Comparison of ENCODE assay signal across 1 cellular context in genomic region chr6:14743465-14744211, GRCh38.
TF ChIP-seq lines count a peak whose summit lies in the region.

No MANE protein-coding gene starts in this region.

TF ChIP-seq in K562, 482 proteins besides CTCF, POLR2A, EP300 and RAD21 (continued from another document):
- TF ChIP-seq ZMIZ1 (IDR thresholded peaks at IDR 0.05; ENCODE audit: low read depth in 2 of 2, low read length in 2 of 2), result no peak
- no peak for TF ChIP-seq HDGF (IDR thresholded peaks at IDR 0.05)
- no peak for TF ChIP-seq GTF3C2 (IDR thresholded peaks at IDR 0.05; ENCODE audit: borderline replicate concordance, extremely low read depth, insufficient read length)
- 0 out of 4 replicates have a peak, but pooled peaks of 1 of the 2 experiments have one; percentile 23 for TF ChIP-seq FOXK2 (conservative IDR thresholded peaks at IDR 0.05 in 1 of 2, IDR thresholded peaks at IDR 0.05 in 1 of 2; ENCODE audit: low read depth in 2 of 2)
- no peak for TF ChIP-seq SIRT6 (IDR thresholded peaks at IDR 0.05; ENCODE audit: low read depth, low read length)
- TF ChIP-seq, protein P1, sequence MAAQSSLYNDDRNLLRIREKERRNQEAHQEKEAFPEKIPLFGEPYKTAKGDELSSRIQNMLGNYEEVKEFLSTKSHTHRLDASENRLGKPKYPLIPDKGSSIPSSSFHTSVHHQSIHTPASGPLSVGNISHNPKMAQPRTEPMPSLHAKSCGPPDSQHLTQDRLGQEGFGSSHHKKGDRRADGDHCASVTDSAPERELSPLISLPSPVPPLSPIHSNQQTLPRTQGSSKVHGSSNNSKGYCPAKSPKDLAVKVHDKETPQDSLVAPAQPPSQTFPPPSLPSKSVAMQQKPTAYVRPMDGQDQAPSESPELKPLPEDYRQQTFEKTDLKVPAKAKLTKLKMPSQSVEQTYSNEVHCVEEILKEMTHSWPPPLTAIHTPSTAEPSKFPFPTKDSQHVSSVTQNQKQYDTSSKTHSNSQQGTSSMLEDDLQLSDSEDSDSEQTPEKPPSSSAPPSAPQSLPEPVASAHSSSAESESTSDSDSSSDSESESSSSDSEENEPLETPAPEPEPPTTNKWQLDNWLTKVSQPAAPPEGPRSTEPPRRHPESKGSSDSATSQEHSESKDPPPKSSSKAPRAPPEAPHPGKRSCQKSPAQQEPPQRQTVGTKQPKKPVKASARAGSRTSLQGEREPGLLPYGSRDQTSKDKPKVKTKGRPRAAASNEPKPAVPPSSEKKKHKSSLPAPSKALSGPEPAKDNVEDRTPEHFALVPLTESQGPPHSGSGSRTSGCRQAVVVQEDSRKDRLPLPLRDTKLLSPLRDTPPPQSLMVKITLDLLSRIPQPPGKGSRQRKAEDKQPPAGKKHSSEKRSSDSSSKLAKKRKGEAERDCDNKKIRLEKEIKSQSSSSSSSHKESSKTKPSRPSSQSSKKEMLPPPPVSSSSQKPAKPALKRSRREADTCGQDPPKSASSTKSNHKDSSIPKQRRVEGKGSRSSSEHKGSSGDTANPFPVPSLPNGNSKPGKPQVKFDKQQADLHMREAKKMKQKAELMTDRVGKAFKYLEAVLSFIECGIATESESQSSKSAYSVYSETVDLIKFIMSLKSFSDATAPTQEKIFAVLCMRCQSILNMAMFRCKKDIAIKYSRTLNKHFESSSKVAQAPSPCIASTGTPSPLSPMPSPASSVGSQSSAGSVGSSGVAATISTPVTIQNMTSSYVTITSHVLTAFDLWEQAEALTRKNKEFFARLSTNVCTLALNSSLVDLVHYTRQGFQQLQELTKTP (IDR thresholded peaks at IDR 0.05; ENCODE audit: low read depth in 1 of 2, partially characterized antibody in 2 of 2), result peak in 1 of 2 experiments; percentile 59
- no peak for TF ChIP-seq ZNF75A (CRISPR knock-in tag; IDR thresholded peaks at IDR 0.05)
- TF ChIP-seq, protein P2, sequence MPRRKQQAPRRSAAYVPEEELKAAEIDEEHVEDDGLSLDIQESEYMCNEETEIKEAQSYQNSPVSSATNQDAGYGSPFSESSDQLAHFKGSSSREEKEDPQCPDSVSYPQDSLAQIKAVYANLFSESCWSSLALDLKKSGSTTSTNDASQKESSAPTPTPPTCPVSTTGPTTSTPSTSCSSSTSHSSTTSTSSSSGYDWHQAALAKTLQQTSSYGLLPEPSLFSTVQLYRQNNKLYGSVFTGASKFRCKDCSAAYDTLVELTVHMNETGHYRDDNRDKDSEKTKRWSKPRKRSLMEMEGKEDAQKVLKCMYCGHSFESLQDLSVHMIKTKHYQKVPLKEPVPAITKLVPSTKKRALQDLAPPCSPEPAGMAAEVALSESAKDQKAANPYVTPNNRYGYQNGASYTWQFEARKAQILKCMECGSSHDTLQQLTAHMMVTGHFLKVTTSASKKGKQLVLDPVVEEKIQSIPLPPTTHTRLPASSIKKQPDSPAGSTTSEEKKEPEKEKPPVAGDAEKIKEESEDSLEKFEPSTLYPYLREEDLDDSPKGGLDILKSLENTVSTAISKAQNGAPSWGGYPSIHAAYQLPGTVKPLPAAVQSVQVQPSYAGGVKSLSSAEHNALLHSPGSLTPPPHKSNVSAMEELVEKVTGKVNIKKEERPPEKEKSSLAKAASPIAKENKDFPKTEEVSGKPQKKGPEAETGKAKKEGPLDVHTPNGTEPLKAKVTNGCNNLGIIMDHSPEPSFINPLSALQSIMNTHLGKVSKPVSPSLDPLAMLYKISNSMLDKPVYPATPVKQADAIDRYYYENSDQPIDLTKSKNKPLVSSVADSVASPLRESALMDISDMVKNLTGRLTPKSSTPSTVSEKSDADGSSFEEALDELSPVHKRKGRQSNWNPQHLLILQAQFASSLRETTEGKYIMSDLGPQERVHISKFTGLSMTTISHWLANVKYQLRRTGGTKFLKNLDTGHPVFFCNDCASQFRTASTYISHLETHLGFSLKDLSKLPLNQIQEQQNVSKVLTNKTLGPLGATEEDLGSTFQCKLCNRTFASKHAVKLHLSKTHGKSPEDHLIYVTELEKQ (CRISPR knock-in tag; IDR thresholded peaks at IDR 0.05), result no peak
- TF ChIP-seq HEY1 (CRISPR knock-in tag; IDR thresholded peaks at IDR 0.05; ENCODE audit: borderline replicate concordance), result no peak
- no peak for TF ChIP-seq ZNF24 (IDR thresholded peaks at IDR 0.05)
- no peak for TF ChIP-seq ZFPM2 (CRISPR knock-in tag; IDR thresholded peaks at IDR 0.05)
- no peak for TF ChIP-seq TARDBP (IDR thresholded peaks at IDR 0.05)
- TF ChIP-seq NR2C2 (CRISPR knock-in tag; IDR thresholded peaks at IDR 0.05), result no peak
- peak; percentile 44 for TF ChIP-seq NR2C2 (tag; IDR thresholded peaks at IDR 0.05)
- no peak for TF ChIP-seq BCOR (IDR thresholded peaks at IDR 0.05)
- no peak for TF ChIP-seq PYGO2 (tag; IDR thresholded peaks at IDR 0.05)
- no peak for TF ChIP-seq CBFB (CRISPR knock-in tag; IDR thresholded peaks at IDR 0.05)
- TF ChIP-seq CREBBP (IDR thresholded peaks at IDR 0.05; ENCODE audit: low read depth, low read length), result no peak
- no peak for TF ChIP-seq CBX8 (IDR thresholded peaks at IDR 0.05; ENCODE audit: borderline replicate concordance, extremely low read depth, low read depth, low read length, poor library complexity, severe bottlenecking)
- no peak for TF ChIP-seq HIVEP1 (CRISPR knock-in tag; IDR thresholded peaks at IDR 0.05)
- TF ChIP-seq NCOR1 (IDR thresholded peaks at IDR 0.05), result no peak
- TF ChIP-seq ZNF3 (CRISPR knock-in tag; IDR thresholded peaks at IDR 0.05), result no peak
- TF ChIP-seq IRF1 (CRISPR knock-in tag; IDR thresholded peaks at IDR 0.05; ENCODE audit: borderline replicate concordance), result no peak
- TF ChIP-seq ZNF639 (CRISPR knock-in tag; conservative IDR thresholded peaks at IDR 0.05 in 1 of 2, IDR thresholded peaks at IDR 0.05 in 1 of 2), result no peak
- TF ChIP-seq ZNF586 (CRISPR knock-in tag; conservative IDR thresholded peaks at IDR 0.05), result no peak
- no peak for TF ChIP-seq FOXM1 (IDR thresholded peaks at IDR 0.05; ENCODE audit: low read depth)
- TF ChIP-seq FOXM1 (CRISPR knock-in tag; IDR thresholded peaks at IDR 0.05; ENCODE audit: low read depth), result no peak
- TF ChIP-seq GATAD2B (IDR thresholded peaks at IDR 0.05; ENCODE audit: borderline replicate concordance), result 0 out of 2 replicates have a peak, but pooled peaks have one; percentile 15
- TF ChIP-seq TAF9B (IDR thresholded peaks at IDR 0.05; ENCODE audit: partially characterized antibody), result peak; percentile 57
- TF ChIP-seq NRF1 (conservative IDR thresholded peaks at IDR 0.05 in 1 of 2, IDR thresholded peaks at IDR 0.05 in 1 of 2), result peak; percentile 58 to 64; a peak in 3 of 4 replicates
- TF ChIP-seq, protein P3, sequence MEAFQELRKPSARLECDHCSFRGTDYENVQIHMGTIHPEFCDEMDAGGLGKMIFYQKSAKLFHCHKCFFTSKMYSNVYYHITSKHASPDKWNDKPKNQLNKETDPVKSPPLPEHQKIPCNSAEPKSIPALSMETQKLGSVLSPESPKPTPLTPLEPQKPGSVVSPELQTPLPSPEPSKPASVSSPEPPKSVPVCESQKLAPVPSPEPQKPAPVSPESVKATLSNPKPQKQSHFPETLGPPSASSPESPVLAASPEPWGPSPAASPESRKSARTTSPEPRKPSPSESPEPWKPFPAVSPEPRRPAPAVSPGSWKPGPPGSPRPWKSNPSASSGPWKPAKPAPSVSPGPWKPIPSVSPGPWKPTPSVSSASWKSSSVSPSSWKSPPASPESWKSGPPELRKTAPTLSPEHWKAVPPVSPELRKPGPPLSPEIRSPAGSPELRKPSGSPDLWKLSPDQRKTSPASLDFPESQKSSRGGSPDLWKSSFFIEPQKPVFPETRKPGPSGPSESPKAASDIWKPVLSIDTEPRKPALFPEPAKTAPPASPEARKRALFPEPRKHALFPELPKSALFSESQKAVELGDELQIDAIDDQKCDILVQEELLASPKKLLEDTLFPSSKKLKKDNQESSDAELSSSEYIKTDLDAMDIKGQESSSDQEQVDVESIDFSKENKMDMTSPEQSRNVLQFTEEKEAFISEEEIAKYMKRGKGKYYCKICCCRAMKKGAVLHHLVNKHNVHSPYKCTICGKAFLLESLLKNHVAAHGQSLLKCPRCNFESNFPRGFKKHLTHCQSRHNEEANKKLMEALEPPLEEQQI (IDR thresholded peaks at IDR 0.05), result no peak; the same call in 1 of the 2 replicates
